9 cellular contexts compared by ENCODE assay signal in genomic region chr1:32464191-32464715, GRCh38. TPM values are rescaled to one million over a fixed set of nuclear protein-coding genes. Genes with fewer than 3 reads are reported as not detected.
DNase-seq lines count a peak whose midpoint lies in the region; ATAC-seq and TF ChIP-seq lines count a peak whose summit lies in the region.
"Had no signal": no experiment of that assay in that cellular context is flagged by ENCODE, and none has a peak within 500 bp of the region (broad histone marks: within the 10 kb centered on the region; RNA-seq: fewer than 3 reads in every experiment).

No MANE protein-coding gene starts in this region.

- peaks cover 2% of the 10 kb centered on the region for H3K9me3 Mint-ChIP-seq in activated CD4-positive, alpha-beta T cell treated with anti-CD3 and anti-CD28 coated beads, Interleukin-2, amount 10 ng/mL, durations not matched to agents 24 days and 14 days
- H3K9me3 Mint-ChIP-seq in stimulated activated naive CD8-positive, alpha-beta T cell treated with anti-CD3 and anti-CD28 coated beads, Interleukin-15, amount 100 ng/mL, for 72 hours = peaks cover 3 to 4% of the 10 kb centered on the region in 2 donors

- peak; percentile 55 for DNase-seq in activated CD4-positive, alpha-beta T cell treated with anti-CD3 and anti-CD28 coated beads, Interleukin-2, amount 10 ng/mL, durations not matched to agents 24 days and 14 days
- DNase-seq in activated CD4-positive, alpha-beta T cell treated with anti-CD3 and anti-CD28 coated beads for 4 hours = no peak
- DNase-seq in ascending aorta (ENCODE audit: low spot score in 2 of 2) = no peak
- peak; percentile 54 for DNase-seq in islet precursor cell
- DNase-seq in stimulated activated naive CD8-positive, alpha-beta T cell treated with anti-CD3 and anti-CD28 coated beads, Interleukin-15, amount 100 ng/mL, for 72 hours = no peak
- no peak for DNase-seq in activated effector memory CD4-positive, alpha-beta T cell treated with Interleukin-2 at 50 U/mL for 16 hours
- DNase-seq: DND-41 had no signal

- intact Hi-C loops in activated CD4-positive, alpha-beta T cell treated with anti-CD3 and anti-CD28 coated beads, Interleukin-2, amount 10 ng/mL, durations not matched to agents 24 days and 14 days (cut with micrococcal nuclease) = no loop called here
- intact Hi-C loops in ascending aorta (cut with DNase I) = no loop called here

- no peak overlapping the region for H3K27ac Mint-ChIP-seq in activated CD4-positive, alpha-beta T cell treated with anti-CD3 and anti-CD28 coated beads, Interleukin-2, amount 10 ng/mL, durations not matched to agents 24 days and 14 days
- H3K27ac Mint-ChIP-seq in stimulated activated naive CD8-positive, alpha-beta T cell treated with anti-CD3 and anti-CD28 coated beads, Interleukin-15, amount 100 ng/mL, for 72 hours = no peak overlapping the region

- H3K27ac ChIP-seq in ascending aorta = no peak overlapping the region

- H3K36me3 Mint-ChIP-seq in activated CD4-positive, alpha-beta T cell treated with anti-CD3 and anti-CD28 coated beads, Interleukin-2, amount 10 ng/mL, durations not matched to agents 24 days and 14 days (ENCODE audit: low read depth) = peaks cover 2% of the 10 kb centered on the region

- peak overlapping the region; percentile 55 for H3K4me3 Mint-ChIP-seq in activated CD4-positive, alpha-beta T cell treated with anti-CD3 and anti-CD28 coated beads, Interleukin-2, amount 10 ng/mL, durations not matched to agents 24 days and 14 days
- peak overlapping the region; percentile 79 to 87 for H3K4me3 Mint-ChIP-seq in stimulated activated naive CD8-positive, alpha-beta T cell treated with anti-CD3 and anti-CD28 coated beads, Interleukin-15, amount 100 ng/mL, for 72 hours

- peak; percentile 50 for ATAC-seq in stimulated activated naive CD8-positive, alpha-beta T cell treated with anti-CD3 and anti-CD28 coated beads, Interleukin-15, amount 100 ng/mL, for 72 hours
- ATAC-seq in GM18907 (IDR thresholded peaks at IDR 0.05; ENCODE audit: unreplicated experiment) (no peak), GM18498 (IDR thresholded peaks at IDR 0.05; ENCODE audit: unreplicated experiment) (no peak)

- H3K36me3 ChIP-seq in ascending aorta = no peaks in the 10 kb centered on the region

- TF ChIP-seq CTCF in ascending aorta (IDR thresholded peaks at IDR 0.05) = no peak

- no peaks in the 10 kb centered on the region for H3K27me3 ChIP-seq in ascending aorta

- H3K9me3 ChIP-seq in ascending aorta = peaks cover under 1 to 2% of the 10 kb centered on the region in 2 donors

- H3K27me3 Mint-ChIP-seq in activated CD4-positive, alpha-beta T cell treated with anti-CD3 and anti-CD28 coated beads, Interleukin-2, amount 10 ng/mL, durations not matched to agents 24 days and 14 days = peaks cover 51% of the 10 kb centered on the region
- H3K27me3 Mint-ChIP-seq in stimulated activated naive CD8-positive, alpha-beta T cell treated with anti-CD3 and anti-CD28 coated beads, Interleukin-15, amount 100 ng/mL, for 72 hours = peaks cover 69% of the 10 kb centered on the region

- peak overlapping the region; percentile 61 to 65 for H3K4me3 ChIP-seq in ascending aorta

- peaks cover 11% of the 10 kb centered on the region for H3K4me1 Mint-ChIP-seq in activated CD4-positive, alpha-beta T cell treated with anti-CD3 and anti-CD28 coated beads, Interleukin-2, amount 10 ng/mL, durations not matched to agents 24 days and 14 days
- peaks cover 18% of the 10 kb centered on the region for H3K4me1 Mint-ChIP-seq in stimulated activated naive CD8-positive, alpha-beta T cell treated with anti-CD3 and anti-CD28 coated beads, Interleukin-15, amount 100 ng/mL, for 72 hours

- peaks cover 6 to 12% of the 10 kb centered on the region in 2 donors for H3K4me1 ChIP-seq in ascending aorta

RNA-seq across cellular contexts. Expression of gene ZBTB8B, which starts 0.6 kb away (rescaled TPM):
- total RNA-seq in activated CD4-positive, alpha-beta T cell treated with anti-CD3 and anti-CD28 coated beads, Interleukin-2, amount 10 ng/mL, durations not matched to agents 24 days and 14 days = not detected in 2 replicates
- total RNA-seq in ascending aorta = under 0.01 TPM

Comparison
In these comparisons a context has a peak if more than half of its experiments do, and no peak if none do; other contexts are left out.
1. DNase-seq: peak in activated CD4-positive, alpha-beta T cell treated with anti-CD3 and anti-CD28 coated beads, Interleukin-2, amount 10 ng/mL, durations not matched to agents 24 days and 14 days (single experiment) and islet precursor cell (single experiment); none in activated CD4-positive, alpha-beta T cell treated with anti-CD3 and anti-CD28 coated beads for 4 hours (0 of 2), ascending aorta (0 of 2), stimulated activated naive CD8-positive, alpha-beta T cell treated with anti-CD3 and anti-CD28 coated beads, Interleukin-15, amount 100 ng/mL, for 72 hours (0 of 2) and activated effector memory CD4-positive, alpha-beta T cell treated with Interleukin-2 at 50 U/mL for 16 hours (single experiment).